ENCODE assay signal across 11 cellular contexts in the genomic region with DNA sequence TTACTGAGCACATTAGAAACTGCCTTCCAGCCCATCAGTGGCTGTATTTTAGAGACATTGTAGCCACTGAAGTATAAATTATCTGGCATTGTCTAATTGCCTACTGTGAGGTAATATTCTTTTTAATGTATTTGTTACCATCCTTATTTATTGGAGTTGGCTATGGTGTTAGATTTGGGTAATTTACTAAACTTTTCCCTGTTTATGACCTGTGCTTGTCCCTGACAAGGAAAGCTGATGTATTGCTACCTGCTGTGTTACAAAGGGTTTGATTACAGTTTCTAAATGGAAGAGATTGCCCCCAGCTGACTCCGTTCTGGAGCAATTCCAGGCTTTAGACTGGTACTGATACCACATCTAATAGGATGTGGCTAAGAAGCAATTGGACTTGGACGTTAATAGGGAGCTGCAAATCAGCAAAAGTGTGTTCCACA. TPM values are rescaled to one million over a fixed set of nuclear protein-coding genes. Genes with fewer than 3 reads are reported as not detected.
DNase-seq lines count a peak whose midpoint lies in the region; ATAC-seq and TF ChIP-seq lines count a peak whose summit lies in the region.
"Had no signal": no experiment of that assay in that cellular context is flagged by ENCODE, and none has a peak within 500 bp of the region (broad histone marks: within the 10 kb centered on the region; RNA-seq: fewer than 3 reads in every experiment).

No MANE protein-coding gene starts in this region.

- ATAC-seq in HG03432 (IDR thresholded peaks at IDR 0.05; ENCODE audit: unreplicated experiment) (no peak), GM18519 (IDR thresholded peaks at IDR 0.05; ENCODE audit: low FRiP score, unreplicated experiment) (no peak)
- ATAC-seq: HCT116 had no signal

- H3K27ac Mint-ChIP-seq in brain, result peak overlapping the region; percentile 51 to 85 (median 82)

- no peaks in the 10 kb centered on the region for H3K27me3 Mint-ChIP-seq in brain

- H3K4me1 ChIP-seq in spleen, result peaks cover 36 to 93% (median 73%) of the 10 kb centered on the region in 6 donors

- WGBS in spleen, 5 donors, result 55 to 75% (median 72%) methylated on average over 2 of the region's 2 CpGs

- DNase-seq in NCI-H2029 (lab: John Stamatoyannopoulos, UW), result peak; percentile 19
- no peak for DNase-seq in NCI-H2029 treated with DMSO at 0.1 percent for 48 hours (lab: John Stamatoyannopoulos, UW)
- peak; percentile 95 for DNase-seq in NCI-H2081 treated with DMSO at 0.1 percent for 48 hours (lab: John Stamatoyannopoulos, UW)
- no peak for DNase-seq in spleen
- DNase-seq in activated naive CD4-positive, alpha-beta T cell treated with anti-CD3 and anti-CD28 coated beads, Interleukin-2, amount 50 U/mL, for 16 hours, result no peak
- DNase-seq: activated effector memory CD4-positive, alpha-beta T cell treated with Interleukin-2 at 50 U/mL for 16 hours; small intestine had no signal

- peaks cover 56% of the 10 kb centered on the region for H3K4me1 Mint-ChIP-seq in brain

- no peaks in the 10 kb centered on the region for H3K9me3 ChIP-seq in spleen

- H3K4me3 Mint-ChIP-seq in brain, result peak overlapping the region in 4 of 5 experiments; percentile 6 to 30 (median 9)

- intact Hi-C loops in spleen (cut with DNase I; ENCODE audit: low total_unique reads), result no loop called here

- H3K27me3 ChIP-seq in spleen (replicated peaks in 1 of 7), result no peaks in the 10 kb centered on the region

- peak overlapping the region in 7 of 8 donors; percentile 5 to 78 (median 34) for H3K27ac ChIP-seq in spleen

- TF ChIP-seq POLR2A in spleen (IDR thresholded peaks at IDR 0.05), result no peak

- H3K9me3 Mint-ChIP-seq in brain, result no peaks in the 10 kb centered on the region

- peaks cover 46% of the 10 kb centered on the region for H3K36me3 Mint-ChIP-seq in brain

- no peak overlapping the region for H3K4me3 ChIP-seq in spleen

- H3K36me3 ChIP-seq in spleen, result peaks cover 0 to 95% (median 50%) of the 10 kb centered on the region in 6 donors

- TF ChIP-seq CTCF in brain (conservative IDR thresholded peaks at IDR 0.05) (no peak), spleen (IDR thresholded peaks at IDR 0.05 in 8 of 11, conservative IDR thresholded peaks at IDR 0.05 in 3 of 11) (no peak)

RNA-seq across cellular contexts. Expression of a gene that starts 12.3 kb away (rescaled TPM):
- polyA plus RNA-seq in brain (ENCODE audit: insufficient read depth, low read depth, low replicate concordance), result 43.6 TPM
- total RNA-seq in spleen, result 10 to 100 TPM; 23.7 to 41.7 (median 37.9) TPM
- 10 to 100 TPM; 11.9 to 22.0 (median 18.4) TPM for polyA plus RNA-seq in spleen

RNA-seq across cellular contexts. Expression of a gene that starts 12.5 kb away (rescaled TPM):
- polyA plus RNA-seq in brain (ENCODE audit: insufficient read depth, low read depth, low replicate concordance) (79.8 TPM), spleen (100 to 1,000 TPM; 182 to 239 (median 224) TPM)
- 100 to 1,000 TPM in 3 of 7 donors, 10 to 100 TPM in 4; 70.8 to 115 (median 97.2) TPM for total RNA-seq in spleen

RNA-seq across cellular contexts. Expression of a gene that starts 45.4 kb away (rescaled TPM):
- polyA plus RNA-seq in brain (ENCODE audit: insufficient read depth, low read depth, low replicate concordance) (121 TPM), spleen (100 to 1,000 TPM in 2 of 3 donors, 10 to 100 TPM in 1; 99.3 to 247 (median 209) TPM)
- total RNA-seq in spleen, result 100 to 1,000 TPM; 103 to 308 (median 249) TPM

Comparison
In these comparisons a context has a peak if more than half of its experiments do, and no peak if none do; other contexts are left out.
1. DNase-seq: peak in NCI-H2029 (single experiment) and NCI-H2081 treated with DMSO at 0.1 percent for 48 hours (single experiment); none in NCI-H2029 treated with DMSO at 0.1 percent for 48 hours (single experiment), spleen (single experiment) and activated naive CD4-positive, alpha-beta T cell treated with anti-CD3 and anti-CD28 coated beads, Interleukin-2, amount 50 U/mL, for 16 hours (single experiment).